In the genomic region with DNA sequence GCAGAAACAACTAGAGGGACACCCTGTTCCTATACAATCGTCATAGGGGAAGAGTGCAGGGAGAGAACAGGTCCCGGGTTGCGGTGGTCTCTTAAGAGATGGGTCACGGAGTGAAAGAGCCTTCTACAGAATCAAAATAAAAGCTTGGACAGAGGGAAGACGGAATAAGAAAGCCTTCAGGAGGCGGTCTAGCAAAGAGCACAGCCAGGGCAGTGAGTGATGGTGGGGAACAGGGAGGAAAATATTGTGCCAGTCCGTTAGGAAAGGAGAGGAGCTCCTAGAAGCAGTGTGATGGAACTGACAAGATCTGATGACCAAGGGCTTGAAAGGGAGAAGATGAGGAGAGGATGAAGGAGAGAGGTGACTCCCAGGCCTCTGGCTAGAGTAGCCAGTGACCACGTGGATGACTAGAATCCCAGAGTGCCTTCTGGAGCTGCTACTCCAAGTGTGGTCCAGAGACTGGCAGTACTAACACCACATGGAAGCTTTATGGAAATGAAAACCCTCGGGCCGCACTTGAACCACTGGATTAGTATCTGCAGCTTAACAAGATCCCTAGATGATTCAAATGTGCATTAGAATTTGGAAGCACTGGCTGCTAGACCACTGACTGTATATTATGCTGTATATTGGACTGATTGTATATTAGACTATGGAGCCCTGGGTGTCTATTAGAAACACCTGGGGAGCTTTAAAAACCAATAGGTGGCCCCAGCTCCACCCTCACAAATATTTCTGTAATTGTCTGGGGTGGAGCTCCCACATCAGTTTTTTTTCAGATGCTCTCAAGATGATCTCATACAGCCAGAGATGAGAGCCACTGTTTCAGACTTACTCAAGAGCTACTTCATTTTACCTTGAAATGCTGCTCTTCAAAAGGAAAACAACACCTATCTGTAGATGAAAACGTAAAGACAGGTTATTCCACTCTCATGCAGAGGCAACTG, we compare ENCODE assay signal across 9 cellular contexts. TPM values are rescaled to one million over a fixed set of nuclear protein-coding genes. Genes with fewer than 3 reads are reported as not detected.
DNase-seq lines count a peak whose midpoint lies in the region; ATAC-seq and TF ChIP-seq lines count a peak whose summit lies in the region.
"Had no signal": no experiment of that assay in that cellular context is flagged by ENCODE, and none has a peak within 500 bp of the region (broad histone marks: within the 10 kb centered on the region; RNA-seq: fewer than 3 reads in every experiment).

No MANE protein-coding gene starts in this region.

- no peak for ATAC-seq in HG03565 (IDR thresholded peaks at IDR 0.05; ENCODE audit: unreplicated experiment)

- H3K9me3 ChIP-seq in colonic mucosa = no peaks in the 10 kb centered on the region

- intact Hi-C loops in colonic mucosa (cut with DNase I) = no loop called here

- peaks cover 9% of the 10 kb centered on the region for H3K27me3 Mint-ChIP-seq in progenitor cell of endocrine pancreas

- H3K9me3 Mint-ChIP-seq in progenitor cell of endocrine pancreas (ENCODE audit: low read depth) = no peaks in the 10 kb centered on the region

- H3K9ac ChIP-seq in colonic mucosa (ENCODE audit: low read depth in 2 of 2, low read length in 2 of 2) = no peak overlapping the region

- H3K4me3 Mint-ChIP-seq in progenitor cell of endocrine pancreas (ENCODE audit: low read depth) = peak overlapping the region; percentile 95

- H3K36me3 ChIP-seq in colonic mucosa = no peaks in the 10 kb centered on the region

- no peaks in the 10 kb centered on the region for H3K36me3 Mint-ChIP-seq in progenitor cell of endocrine pancreas (ENCODE audit: insufficient read depth)

- H3K27ac Mint-ChIP-seq in progenitor cell of endocrine pancreas = peak overlapping the region; percentile 95

- no peaks in the 10 kb centered on the region for H3K4me1 ChIP-seq in colonic mucosa

- no peak overlapping the region for H3K4me3 ChIP-seq in colonic mucosa

- no peak for TF ChIP-seq CTCF in progenitor cell of endocrine pancreas (IDR thresholded peaks at IDR 0.05; ENCODE audit: unreplicated experiment)
- no peak for TF ChIP-seq CTCF in colonic mucosa (IDR thresholded peaks at IDR 0.05)

- DNase-seq in NCI-H2029 treated with DMSO at 0.1 percent for 48 hours (lab: John Stamatoyannopoulos, UW) (peak; percentile 34), NCI-H2029 (lab: John Stamatoyannopoulos, UW) (no peak), NCI-H146 treated with DMSO at 0.1 percent for 48 hours (lab: John Stamatoyannopoulos, UW; ENCODE audit: unreplicated experiment) (peak; percentile 77), epithelial cell of prostate (ENCODE audit: low read depth, low spot score) (no peak), progenitor cell of endocrine pancreas (ENCODE audit: low spot score, unreplicated experiment) (no peak), HPDE6-E6E7 (ENCODE audit: extremely low spot score) (no peak), colonic mucosa (no peak)
- DNase-seq: AML-193 had no signal

- H3K27me3 ChIP-seq in colonic mucosa = peaks cover 4% of the 10 kb centered on the region

- H3K27ac ChIP-seq in epithelial cell of prostate = peak overlapping the region; percentile 72
- no peak overlapping the region for H3K27ac ChIP-seq in colonic mucosa

- peaks cover 15% of the 10 kb centered on the region for H3K4me1 Mint-ChIP-seq in progenitor cell of endocrine pancreas (ENCODE audit: low read depth)

RNA-seq across cellular contexts. Expression of gene EVA1A, which starts 1.1 kb away (rescaled TPM):
- total RNA-seq in progenitor cell of endocrine pancreas (10.9 and 11.5 TPM in 2 replicates), colonic mucosa (under 1 TPM; 0.25 to 0.77 TPM)

Comparison
In these comparisons a context has a peak if more than half of its experiments do, and no peak if none do; other contexts are left out.
1. DNase-seq: peak in NCI-H2029 treated with DMSO at 0.1 percent for 48 hours (single experiment) and NCI-H146 treated with DMSO at 0.1 percent for 48 hours (single experiment); none in NCI-H2029 (single experiment), epithelial cell of prostate (single experiment), progenitor cell of endocrine pancreas (single experiment), HPDE6-E6E7 (single experiment) and colonic mucosa (single experiment).